1 cellular context compared by ENCODE assay signal in the genomic region with DNA sequence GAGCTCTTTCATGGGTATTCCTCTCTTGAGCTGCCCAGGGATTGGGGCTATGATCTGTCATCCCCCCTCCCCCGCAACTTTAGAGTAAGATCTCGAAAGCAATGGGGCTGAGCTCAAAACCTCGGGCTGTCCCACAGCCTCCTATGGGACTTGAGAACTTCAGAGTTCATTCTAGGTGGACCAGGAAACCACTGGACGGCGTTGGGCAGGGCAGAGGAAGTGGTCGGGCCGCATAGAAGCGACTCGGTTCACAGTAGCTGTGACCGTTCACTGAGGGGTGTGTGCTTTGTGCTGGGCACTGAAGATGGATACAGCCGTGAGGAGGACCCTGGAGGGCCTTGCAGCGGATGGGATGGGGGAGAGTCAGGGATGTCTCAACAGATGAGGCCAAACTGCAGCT.
TF ChIP-seq lines count a peak whose summit lies in the region.

No MANE protein-coding gene starts in this region.

TF ChIP-seq in GM12878, 131 proteins besides CTCF, POLR2A, EP300 and RAD21:
- TF ChIP-seq BCL11A (IDR thresholded peaks at IDR 0.05; ENCODE audit: low read depth, low read length) (no peak), RUNX3 (IDR thresholded peaks at IDR 0.05; ENCODE audit: low read length) (peak; percentile 50)
- TF ChIP-seq, protein P1, sequence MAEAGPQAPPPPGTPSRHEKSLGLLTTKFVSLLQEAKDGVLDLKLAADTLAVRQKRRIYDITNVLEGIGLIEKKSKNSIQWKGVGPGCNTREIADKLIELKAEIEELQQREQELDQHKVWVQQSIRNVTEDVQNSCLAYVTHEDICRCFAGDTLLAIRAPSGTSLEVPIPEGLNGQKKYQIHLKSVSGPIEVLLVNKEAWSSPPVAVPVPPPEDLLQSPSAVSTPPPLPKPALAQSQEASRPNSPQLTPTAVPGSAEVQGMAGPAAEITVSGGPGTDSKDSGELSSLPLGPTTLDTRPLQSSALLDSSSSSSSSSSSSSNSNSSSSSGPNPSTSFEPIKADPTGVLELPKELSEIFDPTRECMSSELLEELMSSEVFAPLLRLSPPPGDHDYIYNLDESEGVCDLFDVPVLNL (IDR thresholded peaks at IDR 0.05; ENCODE audit: low read depth, low read length): no peak
TF ChIP-seq in GM12878: peak in this region for 1.
